In genomic region chr5:80204808-80205614, GRCh38 we compare ENCODE assay signal across 1 cellular context.
A peak's percentile ranks its signal among the peaks of the same experiment; 100 is the strongest.
TF ChIP-seq lines count a peak whose summit lies in the region.

No MANE protein-coding gene starts in this region.

TF ChIP-seq in HepG2, 621 proteins besides CTCF, POLR2A, EP300 and RAD21 (continued from another document and continues in another):
- TF ChIP-seq RNF219 (CRISPR knock-in tag; IDR thresholded peaks at IDR 0.05) (no peak), SP5 (CRISPR knock-in tag; IDR thresholded peaks at IDR 0.05; ENCODE audit: borderline replicate concordance, low read depth) (peak; percentile 53; the same call in 1 of the 2 replicates), ZZZ3 (CRISPR knock-in tag; IDR thresholded peaks at IDR 0.05; ENCODE audit: borderline replicate concordance) (no peak), NFKB2 (CRISPR knock-in tag; IDR thresholded peaks at IDR 0.05; ENCODE audit: borderline replicate concordance) (no peak), PAWR (CRISPR knock-in tag; IDR thresholded peaks at IDR 0.05; ENCODE audit: borderline replicate concordance) (no peak), ZNF296 (CRISPR knock-in tag; conservative IDR thresholded peaks at IDR 0.05) (no peak), CSRNP1 (CRISPR knock-in tag; IDR thresholded peaks at IDR 0.05) (no peak), KAT2B (IDR thresholded peaks at IDR 0.05; ENCODE audit: borderline replicate concordance, low read depth, low read length) (no peak), ZNF33A (CRISPR knock-in tag; IDR thresholded peaks at IDR 0.05; ENCODE audit: borderline replicate concordance) (0 out of 2 replicates have a peak, but pooled peaks have one; percentile 26), KDM3A (CRISPR knock-in tag; IDR thresholded peaks at IDR 0.05; ENCODE audit: low read depth) (no peak), TMF1 (CRISPR knock-in tag; IDR thresholded peaks at IDR 0.05; ENCODE audit: low read depth) (no peak), SCMH1 (CRISPR knock-in tag; IDR thresholded peaks at IDR 0.05; ENCODE audit: borderline replicate concordance) (no peak), GZF1 (CRISPR knock-in tag; IDR thresholded peaks at IDR 0.05) (no peak), ZNF775 (CRISPR knock-in tag; IDR thresholded peaks at IDR 0.05; ENCODE audit: borderline replicate concordance) (peak; percentile 61; the same call in 1 of the 2 replicates), ZNF136 (CRISPR knock-in tag; IDR thresholded peaks at IDR 0.05; ENCODE audit: low read depth) (0 out of 2 replicates have a peak, but pooled peaks have one; percentile 40), ZNF20 (CRISPR knock-in tag; IDR thresholded peaks at IDR 0.05) (no peak), ZNF33B (CRISPR knock-in tag; IDR thresholded peaks at IDR 0.05) (no peak), ELK4 (CRISPR knock-in tag; IDR thresholded peaks at IDR 0.05; ENCODE audit: borderline replicate concordance) (no peak), MXD1 (CRISPR knock-in tag; IDR thresholded peaks at IDR 0.05) (no peak), ZNF784 (CRISPR knock-in tag; IDR thresholded peaks at IDR 0.05; ENCODE audit: borderline replicate concordance) (peak; percentile 39; the same call in 1 of the 2 replicates), HMGXB4 (CRISPR knock-in tag; IDR thresholded peaks at IDR 0.05; ENCODE audit: borderline replicate concordance in 1 of 2, low read depth in 1 of 2) (peak in 1 of 2 experiments; percentile 62; a peak in 2 of 4 replicates), ZMYM4 (CRISPR knock-in tag; IDR thresholded peaks at IDR 0.05) (peak; percentile 83), KAT7 (CRISPR knock-in tag; IDR thresholded peaks at IDR 0.05; ENCODE audit: borderline replicate concordance) (peak; percentile 80; the same call in 1 of the 2 replicates), ZNF331 (CRISPR knock-in tag; IDR thresholded peaks at IDR 0.05) (peak; percentile 87; the same call in 1 of the 2 replicates), ZKSCAN5 (CRISPR knock-in tag; IDR thresholded peaks at IDR 0.05) (no peak), ZHX1 (CRISPR knock-in tag; IDR thresholded peaks at IDR 0.05; ENCODE audit: low read depth) (peak; percentile 71; the same call in 1 of the 2 replicates), AKNA (CRISPR knock-in tag; IDR thresholded peaks at IDR 0.05; ENCODE audit: borderline replicate concordance) (no peak), KMT2A (CRISPR knock-in tag; IDR thresholded peaks at IDR 0.05) (0 out of 2 replicates have a peak, but pooled peaks have one; percentile 50), PRDM15 (CRISPR knock-in tag; IDR thresholded peaks at IDR 0.05) (no peak), ZNF547 (CRISPR knock-in tag; IDR thresholded peaks at IDR 0.05) (no peak), PHF20 (CRISPR knock-in tag; IDR thresholded peaks at IDR 0.05) (no peak), RXRB (CRISPR knock-in tag; IDR thresholded peaks at IDR 0.05; ENCODE audit: borderline replicate concordance) (peak; percentile 83), PREB (CRISPR knock-in tag; IDR thresholded peaks at IDR 0.05) (no peak), TFAP4 (IDR thresholded peaks at IDR 0.05; ENCODE audit: borderline replicate concordance, low read depth) (peak; percentile 90)
